In genomic region chr18:57805117-57805516, GRCh38 we compare ENCODE assay signal across 32 cellular contexts. TPM values are rescaled to one million over a fixed set of nuclear protein-coding genes. Genes with fewer than 3 reads are reported as not detected.
"Had no signal": no experiment of that assay in that cellular context is flagged by ENCODE, and none has a peak within 500 bp of the region (broad histone marks: within the 10 kb centered on the region; RNA-seq: fewer than 3 reads in every experiment).

No MANE protein-coding gene starts in this region.

- H3K9me3 ChIP-seq: adrenal gland, Peyer's patch, SJSA1, SK-N-SH had no signal

- H3K27me3 ChIP-seq: adrenal gland, Peyer's patch, SJSA1 had no signal

- H3K27ac ChIP-seq: Peyer's patch, SJSA1 had no signal

- H3K27ac Mint-ChIP-seq: activated CD4-positive, alpha-beta T cell treated with anti-CD3 and anti-CD28 coated beads for 36 hours; activated CD4-positive, alpha-beta T cell treated with anti-CD3 and anti-CD28 coated beads, Interleukin-2, amount 10 ng/mL, durations not matched to agents 7 days and 5 days; activated naive CD4-positive, alpha-beta T cell treated with anti-CD3 and anti-CD28 coated beads for 36 hours; activated naive CD4-positive, alpha-beta T cell treated with anti-CD3 and anti-CD28 coated beads, Interleukin-2, amount 50 U/mL, for 72 hours; activated T-helper 1 cell treated with anti-CD3 and anti-CD28 coated beads, Interleukin-12 subunit alpha, Interleukin-12 subunit beta, Interleukin-2, Interleukin-4 antibody, amounts not matched to agents 30 ng/mL and 10 ng/mL and 1 ng/mL, durations not matched to agents 14 hours and 24 hours and 36 hours; T-helper 1 cell treated with Interleukin-12 subunit alpha and Interleukin-12 subunit beta and Interleukin-4 antibody, amounts not matched to agents 30 μg/mL and 1 μg/mL, for 36 hours; T-helper 2 cell treated with Interferon-gamma antibody and Interleukin-4, amounts not matched to agents 5 μg/mL and 100 μg/mL, for 36 hours had no signal

- H3K36me3 ChIP-seq: adrenal gland, Peyer's patch had no signal

- H3K9me3 Mint-ChIP-seq: activated CD4-positive, alpha-beta T cell treated with anti-CD3 and anti-CD28 coated beads, Interleukin-2, amount 10 ng/mL, durations not matched to agents 7 days and 5 days; activated naive CD4-positive, alpha-beta T cell treated with anti-CD3 and anti-CD28 coated beads for 36 hours; activated T-cell treated with anti-CD3 and anti-CD28 coated beads, Interleukin-2, amount 50 U/mL, for 4 hours; activated T-helper 1 cell treated with anti-CD3 and anti-CD28 coated beads, Interleukin-12 subunit alpha, Interleukin-12 subunit beta, Interleukin-2, Interleukin-4 antibody, amounts not matched to agents 30 ng/mL and 10 ng/mL and 1 ng/mL, durations not matched to agents 14 hours and 24 hours and 36 hours; T-helper 1 cell treated with Interleukin-12 subunit alpha and Interleukin-12 subunit beta and Interleukin-4 antibody, amounts not matched to agents 30 μg/mL and 1 μg/mL, for 36 hours; T-helper 2 cell treated with Interferon-gamma antibody and Interleukin-4, amounts not matched to agents 5 μg/mL and 100 μg/mL, for 36 hours had no signal

- H3K4me3 Mint-ChIP-seq: activated CD4-positive, alpha-beta T cell treated with anti-CD3 and anti-CD28 coated beads for 36 hours; activated CD4-positive, alpha-beta T cell treated with anti-CD3 and anti-CD28 coated beads, Interleukin-2, amount 10 ng/mL, durations not matched to agents 7 days and 5 days; activated naive CD4-positive, alpha-beta T cell treated with anti-CD3 and anti-CD28 coated beads for 36 hours; activated T-cell treated with anti-CD3 and anti-CD28 coated beads, Interleukin-2, amount 50 U/mL, for 4 hours; activated T-helper 1 cell treated with anti-CD3 and anti-CD28 coated beads, Interleukin-12 subunit alpha, Interleukin-12 subunit beta, Interleukin-2, Interleukin-4 antibody, amounts not matched to agents 30 ng/mL and 10 ng/mL and 1 ng/mL, durations not matched to agents 14 hours and 24 hours and 36 hours; T-helper 1 cell treated with Interleukin-12 subunit alpha and Interleukin-12 subunit beta and Interleukin-4 antibody, amounts not matched to agents 30 μg/mL and 1 μg/mL, for 36 hours; T-helper 2 cell treated with Interferon-gamma antibody and Interleukin-4, amounts not matched to agents 5 μg/mL and 100 μg/mL, for 36 hours had no signal

- DNase-seq: activated CD4-positive, alpha-beta T cell treated with anti-CD3 and anti-CD28 coated beads for 36 hours; activated CD4-positive, alpha-beta T cell treated with anti-CD3 and anti-CD28 coated beads, Interleukin-2, amount 10 ng/mL, durations not matched to agents 7 days and 5 days; activated CD4-positive, alpha-beta T cell treated with anti-CD3 and anti-CD28 coated beads, Interleukin-2, amount 50 U/mL, for 48 hours; activated CD8-positive, alpha-beta memory T cell treated with anti-CD3 and anti-CD28 coated beads, Interleukin-2, amount 50 U/mL, for 4 hours; activated gamma-delta T cell treated with Interleukin-2 at 50 U/mL for 16 hours; activated naive CD4-positive, alpha-beta T cell treated with anti-CD3 and anti-CD28 coated beads for 36 hours; activated T-cell treated with anti-CD3 and anti-CD28 coated beads for 4 hours; activated T-cell treated with anti-CD3 and anti-CD28 coated beads, Interleukin-2, amount 50 U/mL, for 4 hours; adrenal gland; central memory CD4-positive, alpha-beta T cell; NCI-H1092 treated with DMSO at 0.1 percent for 48 hours; NCI-H1417; NCI-H146; NCI-H187; NCI-H2029 treated with DMSO at 0.1 percent for 48 hours; NCI-H2107; NCI-H2171; NCI-H510A; NCI-H526; NCI-H748 treated with DMSO at 0.1 percent for 48 hours; NK-92 treated with Interleukin-12 subunit alpha and Interleukin-12 subunit beta, amount 100 ng/mL, for 24 hours; PC-3; RPMI8226; SHP77 treated with DMSO at 0.1 percent for 48 hours; SK-N-SH had no signal

- H3K36me3 Mint-ChIP-seq: brain had no signal

- H3K4me3 ChIP-seq: adrenal gland, Peyer's patch, SJSA1 had no signal

RNA-seq across cellular contexts. Expression of gene ATP8B1, which starts 2.0 kb away (rescaled TPM):
- total RNA-seq: activated CD4-positive, alpha-beta T cell treated with anti-CD3 and anti-CD28 coated beads for 36 hours; activated CD4-positive, alpha-beta T cell treated with anti-CD3 and anti-CD28 coated beads, Interleukin-2, amount 10 ng/mL, durations not matched to agents 7 days and 5 days; activated naive CD4-positive, alpha-beta T cell treated with anti-CD3 and anti-CD28 coated beads for 36 hours; activated naive CD4-positive, alpha-beta T cell treated with anti-CD3 and anti-CD28 coated beads, Interleukin-2, amount 50 U/mL, for 72 hours had no signal
